16 cellular contexts compared by ENCODE assay signal in the genomic region with DNA sequence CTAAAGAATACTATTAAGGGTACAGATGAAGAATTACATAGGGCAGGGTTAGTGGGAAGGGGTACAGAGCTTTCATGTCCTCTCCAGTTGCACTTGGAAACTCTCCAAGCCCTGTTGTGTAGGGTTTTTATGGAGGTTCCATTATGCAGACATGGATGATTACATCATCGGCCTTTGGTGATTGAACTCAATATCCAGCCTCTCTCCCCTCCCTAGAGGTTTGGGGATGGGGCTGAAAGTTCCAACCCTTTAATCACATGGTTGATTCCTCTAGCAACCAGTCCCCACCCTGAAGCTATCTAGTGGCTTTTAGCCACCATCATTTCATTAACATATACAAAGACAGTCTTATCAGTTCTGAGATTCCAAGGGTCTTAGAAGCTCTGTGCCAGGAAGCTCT.
"Had no signal": no experiment of that assay in that cellular context is flagged by ENCODE, and none has a peak within 500 bp of the region (broad histone marks: within the 10 kb centered on the region; RNA-seq: fewer than 3 reads in every experiment).

No MANE protein-coding gene starts in this region.

- H3K9me3 Mint-ChIP-seq: activated naive CD8-positive, alpha-beta T cell treated with anti-CD3 and anti-CD28 coated beads for 36 hours; type B pancreatic cell had no signal

- ATAC-seq: esophagus mucosa; heart left ventricle; natural killer cell treated with Interleukin-12 subunit alpha and Interleukin-12 subunit beta and Interleukin-15 and Interleukin-18, amount 100 ng/mL, for 72 hours had no signal

- H3K27me3 Mint-ChIP-seq: activated B cell treated with CpG ODN at 0.5 μM for 24 hours; activated naive CD8-positive, alpha-beta T cell treated with anti-CD3 and anti-CD28 coated beads for 36 hours had no signal

- DNase-seq: activated B cell treated with CpG ODN at 0.5 μM for 24 hours; activated CD4-positive, alpha-beta T cell treated with anti-CD3 and anti-CD28 coated beads for 4 hours; activated CD4-positive, alpha-beta T cell treated with anti-CD3 and anti-CD28 coated beads, Interleukin-2, amount 50 U/mL, for 48 hours; activated naive CD4-positive, alpha-beta T cell treated with Interleukin-2 at 50 U/mL for 16 hours; activated naive CD8-positive, alpha-beta T cell treated with anti-CD3 and anti-CD28 coated beads for 36 hours; activated T-cell treated with anti-CD3 and anti-CD28 coated beads, Interleukin-2, amount 50 U/mL, for 48 hours; central memory CD4-positive, alpha-beta T cell; dermis blood vessel endothelial cell; effector CD8-positive, alpha-beta T cell; heart left ventricle; spleen; stimulated activated CD4-positive, alpha-beta T cell treated with anti-CD3 and anti-CD28 coated beads, Interleukin-4, amount 100 ng/mL, for 1 hour; stimulated activated naive CD4-positive, alpha-beta T cell had no signal

- H3K4me3 Mint-ChIP-seq: activated B cell treated with CpG ODN at 0.5 μM for 24 hours; activated naive CD8-positive, alpha-beta T cell treated with anti-CD3 and anti-CD28 coated beads for 36 hours; natural killer cell treated with Interleukin-12 subunit alpha and Interleukin-12 subunit beta and Interleukin-15 and Interleukin-18, amount 100 ng/mL, for 72 hours; type B pancreatic cell had no signal

- H3K36me3 Mint-ChIP-seq: activated naive CD8-positive, alpha-beta T cell treated with anti-CD3 and anti-CD28 coated beads for 36 hours; natural killer cell treated with Interleukin-12 subunit alpha and Interleukin-12 subunit beta and Interleukin-15 and Interleukin-18, amount 100 ng/mL, for 72 hours; type B pancreatic cell had no signal

- H3K27ac Mint-ChIP-seq: activated B cell treated with CpG ODN at 0.5 μM for 24 hours; activated naive CD8-positive, alpha-beta T cell treated with anti-CD3 and anti-CD28 coated beads for 36 hours; natural killer cell treated with Interleukin-12 subunit alpha and Interleukin-12 subunit beta and Interleukin-15 and Interleukin-18, amount 100 ng/mL, for 72 hours; type B pancreatic cell had no signal

- H3K4me1 Mint-ChIP-seq: activated B cell treated with CpG ODN at 0.5 μM for 24 hours; activated naive CD8-positive, alpha-beta T cell treated with anti-CD3 and anti-CD28 coated beads for 36 hours had no signal
